In the genomic region with DNA sequence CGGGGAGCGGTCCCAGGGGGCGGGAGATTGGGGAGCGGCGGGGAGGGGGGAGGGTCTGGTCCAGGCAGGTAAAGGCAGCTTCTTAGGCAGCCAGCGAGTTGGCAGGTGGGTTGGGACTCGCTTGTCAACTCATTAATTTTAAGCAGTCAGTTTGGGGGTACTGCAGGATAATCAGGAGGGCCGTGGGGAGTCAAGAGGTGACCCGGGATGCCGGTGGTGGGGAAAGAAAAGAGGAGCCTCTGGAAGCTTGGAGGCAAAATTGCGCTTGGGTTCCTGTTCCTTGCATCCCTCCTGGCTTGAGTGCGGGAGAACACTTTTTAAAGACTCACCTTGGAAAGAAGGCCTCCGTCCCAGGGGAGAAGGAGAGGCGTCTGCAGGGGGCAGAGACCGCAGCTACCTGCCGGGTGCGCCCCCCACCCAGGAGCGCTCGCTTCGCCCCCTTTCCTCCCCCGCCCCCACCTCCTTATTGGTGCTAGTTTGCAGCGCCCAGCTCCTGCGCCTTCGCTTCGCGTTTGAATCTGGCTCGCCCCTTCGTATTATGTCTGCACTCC, we compare ENCODE assay signal across 11 cellular contexts. TPM values are rescaled to one million over a fixed set of nuclear protein-coding genes. Genes with fewer than 3 reads are reported as not detected.
DNase-seq lines count a peak whose midpoint lies in the region; TF ChIP-seq lines count a peak whose summit lies in the region.
"Had no signal": no experiment of that assay in that cellular context is flagged by ENCODE, and none has a peak within 500 bp of the region (broad histone marks: within the 10 kb centered on the region; RNA-seq: fewer than 3 reads in every experiment).

A gene with protein sequence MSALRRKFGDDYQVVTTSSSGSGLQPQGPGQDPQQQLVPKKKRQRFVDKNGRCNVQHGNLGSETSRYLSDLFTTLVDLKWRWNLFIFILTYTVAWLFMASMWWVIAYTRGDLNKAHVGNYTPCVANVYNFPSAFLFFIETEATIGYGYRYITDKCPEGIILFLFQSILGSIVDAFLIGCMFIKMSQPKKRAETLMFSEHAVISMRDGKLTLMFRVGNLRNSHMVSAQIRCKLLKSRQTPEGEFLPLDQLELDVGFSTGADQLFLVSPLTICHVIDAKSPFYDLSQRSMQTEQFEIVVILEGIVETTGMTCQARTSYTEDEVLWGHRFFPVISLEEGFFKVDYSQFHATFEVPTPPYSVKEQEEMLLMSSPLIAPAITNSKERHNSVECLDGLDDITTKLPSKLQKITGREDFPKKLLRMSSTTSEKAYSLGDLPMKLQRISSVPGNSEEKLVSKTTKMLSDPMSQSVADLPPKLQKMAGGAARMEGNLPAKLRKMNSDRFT (plus strand): TSS at position 458 of the 551 bp plus-strand sequence. CDS start 81 bp downstream, at position 539.

- H3K9me3 ChIP-seq in WERI-Rb-1 (ENCODE audit: severe bottlenecking) = no peaks in the 10 kb centered on the region
- no peaks in the 10 kb centered on the region for H3K9me3 ChIP-seq in iPS-18a (ENCODE audit: control insufficient read depth, low read depth, low read length)

- H3K9ac ChIP-seq in iPS-18a (ENCODE audit: low read length) = no peak within 1 kb of the TSS

- TF ChIP-seq CTCF in WERI-Rb-1 (IDR thresholded peaks at IDR 0.05; ENCODE audit: low read depth, low read length) = no peak
- no peak for TF ChIP-seq CTCF in retinal pigment epithelial cell (conservative IDR thresholded peaks at IDR 0.05; ENCODE audit: low read depth, low read length)

- no peak within 1 kb of the TSS for H3K27ac ChIP-seq in WERI-Rb-1
- no peak within 1 kb of the TSS for H3K27ac ChIP-seq in iPS-18a (ENCODE audit: low read length)

- H3K4me3 ChIP-seq in WERI-Rb-1 (ENCODE audit: low read depth, low read length) (peak within 1 kb of the TSS; percentile 79), iPS-18a (ENCODE audit: low read length) (peak within 1 kb of the TSS; percentile 70), retinal pigment epithelial cell (ENCODE audit: low read length) (peak within 1 kb of the TSS; percentile 62)

- H3K4me1 ChIP-seq in iPS-18a (ENCODE audit: control insufficient read depth, low read depth, low read length) = no peaks in the 10 kb centered on the region

- peaks cover 7% of the 10 kb centered on the region for H3K27me3 ChIP-seq in WERI-Rb-1 (ENCODE audit: insufficient read depth, low read depth, severe bottlenecking)
- peaks cover 49% of the 10 kb centered on the region for H3K27me3 ChIP-seq in iPS-18a (ENCODE audit: control insufficient read depth, insufficient read depth, low read length)

- peak; percentile 5 for DNase-seq in GM03348 (ENCODE audit: low spot score)
- no peak for DNase-seq in WERI-Rb-1
- no peak for DNase-seq in retinal pigment epithelial cell (ENCODE audit: low read depth)
- no peak for DNase-seq in COLO829 (ENCODE audit: low spot score)
- no peak for DNase-seq in NCI-H1417 (lab: John Stamatoyannopoulos, UW)
- no peak for DNase-seq in ureter (ENCODE audit: low spot score)
- no peak for DNase-seq in NOMO-1 (lab: John Stamatoyannopoulos, UW; ENCODE audit: unreplicated experiment in 2 of 2)
- DNase-seq: activated effector memory CD4-positive, alpha-beta T cell treated with anti-CD3 and anti-CD28 coated beads, Interleukin-2, amount 50 U/mL, for 16 hours; immature natural killer cell; SHP77 treated with DMSO at 0.1 percent for 48 hours had no signal

- H3K36me3 ChIP-seq in WERI-Rb-1 (no peaks in the 10 kb centered on the region), iPS-18a (ENCODE audit: control insufficient read depth, low read depth, low read length) (no peaks in the 10 kb centered on the region)

RNA-seq across cellular contexts. Expression of the gene that starts here (rescaled TPM):
- 1.4 TPM for total RNA-seq in ureter
